29 cellular contexts compared by ENCODE assay signal in genomic region chr1:178364782-178365181, GRCh38.
"Had no signal": no experiment of that assay in that cellular context is flagged by ENCODE, and none has a peak within 500 bp of the region (broad histone marks: within the 10 kb centered on the region; RNA-seq: fewer than 3 reads in every experiment).

No MANE protein-coding gene starts in this region.

- H3K27ac Mint-ChIP-seq: mesothelial cell of epicardium; naive B cell; natural killer cell treated with Interleukin-12 subunit alpha and Interleukin-12 subunit beta and Interleukin-15 and Interleukin-18, amount 100 ng/mL, for 72 hours; stimulated activated effector memory CD8-positive, alpha-beta T cell treated with anti-CD3 and anti-CD28 coated beads, Interleukin-12 subunit alpha, Interleukin-12 subunit beta, amount 100 ng/mL, for 72 hours had no signal

- H3K9me3 ChIP-seq: gastroesophageal sphincter, heart left ventricle, left lung, mucosa of descending colon, neutrophil, prostate gland, stomach, thyroid gland had no signal

- H3K4me1 ChIP-seq: gastroesophageal sphincter, left lung, parathyroid adenoma, prostate gland, thyroid gland had no signal

- H3K27me3 ChIP-seq: dorsolateral prefrontal cortex, gastroesophageal sphincter, heart left ventricle, hepatocyte, left lung, neutrophil, stomach, thyroid gland had no signal

- ATAC-seq: esophagus mucosa; gastroesophageal sphincter; heart left ventricle; left lung; mucosa of descending colon; natural killer cell treated with Interleukin-12 subunit alpha and Interleukin-12 subunit beta and Interleukin-15 and Interleukin-18, amount 100 ng/mL, for 72 hours; right cardiac atrium; stimulated activated effector memory CD8-positive, alpha-beta T cell treated with anti-CD3 and anti-CD28 coated beads, Interleukin-12 subunit alpha, Interleukin-12 subunit beta, amount 100 ng/mL, for 72 hours had no signal

- H3K4me1 Mint-ChIP-seq: naive B cell; stimulated activated effector memory CD8-positive, alpha-beta T cell treated with anti-CD3 and anti-CD28 coated beads, Interleukin-12 subunit alpha, Interleukin-12 subunit beta, amount 100 ng/mL, for 72 hours had no signal

- H3K36me3 ChIP-seq: gastroesophageal sphincter, heart left ventricle, left lung, neutrophil, prostate gland, stomach, thyroid gland had no signal

- H3K4me3 Mint-ChIP-seq: mesothelial cell of epicardium; naive B cell; natural killer cell treated with Interleukin-12 subunit alpha and Interleukin-12 subunit beta and Interleukin-15 and Interleukin-18, amount 100 ng/mL, for 72 hours; neural crest cell; stimulated activated effector memory CD8-positive, alpha-beta T cell treated with anti-CD3 and anti-CD28 coated beads, Interleukin-12 subunit alpha, Interleukin-12 subunit beta, amount 100 ng/mL, for 72 hours; type B pancreatic cell had no signal

- H3K4me3 ChIP-seq: dorsolateral prefrontal cortex, gastroesophageal sphincter, heart left ventricle, hepatocyte, left lung, mucosa of descending colon, prostate gland, smooth muscle cell, stomach, thyroid gland had no signal

- DNase-seq: central memory CD4-positive, alpha-beta T cell; dorsolateral prefrontal cortex; effector CD4-positive, alpha-beta T cell; foreskin fibroblast; heart left ventricle; left lung; mesenchymal stem cell; mucosa of descending colon; naive B cell; right cardiac atrium; stimulated activated CD4-positive, alpha-beta T cell treated with anti-CD3 and anti-CD28 coated beads, Interleukin-12 subunit alpha, Interleukin-12 subunit beta, amount 100 ng/mL, for 4 hours; stimulated activated CD4-positive, alpha-beta T cell treated with anti-CD3 and anti-CD28 coated beads, Interleukin-1b, Interleukin-23, amount 100 ng/mL, for 48 hours; stimulated activated CD4-positive, alpha-beta T cell treated with anti-CD3 and anti-CD28 coated beads, Interleukin-4, amount 100 ng/mL, for 1 hour; stimulated activated naive CD4-positive, alpha-beta T cell treated with Interleukin-2 at 50 U/mL for 16 hours; stomach; thyroid gland had no signal

- H3K27ac ChIP-seq: dorsolateral prefrontal cortex, epithelial cell of prostate, gastroesophageal sphincter, heart left ventricle, hepatocyte, left lung, neutrophil, parathyroid adenoma, prostate gland, stomach, thyroid gland had no signal

- H3K27me3 Mint-ChIP-seq: type B pancreatic cell had no signal

- H3K9me3 Mint-ChIP-seq: mesothelial cell of epicardium; naive B cell; natural killer cell treated with Interleukin-12 subunit alpha and Interleukin-12 subunit beta and Interleukin-15 and Interleukin-18, amount 100 ng/mL, for 72 hours; type B pancreatic cell had no signal

- H3K36me3 Mint-ChIP-seq: mesothelial cell of epicardium; naive B cell; natural killer cell treated with Interleukin-12 subunit alpha and Interleukin-12 subunit beta and Interleukin-15 and Interleukin-18, amount 100 ng/mL, for 72 hours; stimulated activated effector memory CD8-positive, alpha-beta T cell treated with anti-CD3 and anti-CD28 coated beads, Interleukin-12 subunit alpha, Interleukin-12 subunit beta, amount 100 ng/mL, for 72 hours; type B pancreatic cell had no signal
